ENCODE assay signal across 8 cellular contexts in genomic region chr11:113314389-113315301, GRCh38. TPM values are rescaled to one million over a fixed set of nuclear protein-coding genes. Genes with fewer than 3 reads are reported as not detected.
DNase-seq lines count a peak whose midpoint lies in the region; ATAC-seq and TF ChIP-seq lines count a peak whose summit lies in the region.

A gene with protein sequence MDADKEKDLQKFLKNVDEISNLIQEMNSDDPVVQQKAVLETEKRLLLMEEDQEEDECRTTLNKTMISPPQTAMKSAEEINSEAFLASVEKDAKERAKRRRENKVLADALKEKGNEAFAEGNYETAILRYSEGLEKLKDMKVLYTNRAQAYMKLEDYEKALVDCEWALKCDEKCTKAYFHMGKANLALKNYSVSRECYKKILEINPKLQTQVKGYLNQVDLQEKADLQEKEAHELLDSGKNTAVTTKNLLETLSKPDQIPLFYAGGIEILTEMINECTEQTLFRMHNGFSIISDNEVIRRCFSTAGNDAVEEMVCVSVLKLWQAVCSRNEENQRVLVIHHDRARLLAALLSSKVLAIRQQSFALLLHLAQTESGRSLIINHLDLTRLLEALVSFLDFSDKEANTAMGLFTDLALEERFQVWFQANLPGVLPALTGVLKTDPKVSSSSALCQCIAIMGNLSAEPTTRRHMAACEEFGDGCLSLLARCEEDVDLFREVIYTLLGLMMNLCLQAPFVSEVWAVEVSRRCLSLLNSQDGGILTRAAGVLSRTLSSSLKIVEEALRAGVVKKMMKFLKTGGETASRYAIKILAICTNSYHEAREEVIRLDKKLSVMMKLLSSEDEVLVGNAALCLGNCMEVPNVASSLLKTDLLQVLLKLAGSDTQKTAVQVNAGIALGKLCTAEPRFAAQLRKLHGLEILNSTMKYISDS (plus strand): TSS chr11:113314583. CDS start chr11:113316258, 1,675 bp downstream.

- intact Hi-C loops in lower leg skin (cut with DNase I; ENCODE audit: low total_unique reads), result no loop called here

- peak within 1 kb of the TSS; percentile 57 for H3K4me3 ChIP-seq in lower leg skin (ENCODE audit: low read depth, poor library complexity, severe bottlenecking)

- 21 to 22% methylated on average over 44 to 49 of the region's 64 CpGs for WGBS in lower leg skin, 2 donors

- TF ChIP-seq POLR2A in lower leg skin (IDR thresholded peaks at IDR 0.05), result no peak

- peak; percentile 76 for DNase-seq in A172 (ENCODE audit: low spot score)
- peak; percentile 82 to 86 for DNase-seq in NCI-H524 (lab: John Stamatoyannopoulos, UW)
- peak; percentile 97 for DNase-seq in activated CD4-positive, alpha-beta T cell treated with anti-CD3 and anti-CD28 coated beads, Interleukin-2, amount 50 U/mL, for 48 hours
- DNase-seq in dermis microvascular lymphatic vessel endothelial cell (ENCODE audit: low read depth in 2 of 2), result peak; percentile 58 to 85
- peak; percentile 90 to 98 for DNase-seq in lower leg skin (ENCODE audit: low spot score in 2 of 2)
- DNase-seq in stimulated activated CD4-positive, alpha-beta T cell treated with anti-CD3 and anti-CD28 coated beads, Interleukin-4, amount 100 ng/mL, for 24 hours, result peak; percentile 93

- TF ChIP-seq CTCF in lower leg skin (IDR thresholded peaks at IDR 0.05), result no peak

- ATAC-seq in GM18867 (IDR thresholded peaks at IDR 0.05; ENCODE audit: unreplicated experiment), result peak; percentile 98
- ATAC-seq in HG03103 (IDR thresholded peaks at IDR 0.05; ENCODE audit: low read depth, unreplicated experiment), result peak; percentile 98

RNA-seq across cellular contexts. Expression of the gene that starts here (rescaled TPM):
- total RNA-seq in A172 (2014; rRNA removed; shearing (Covaris generic)), result 6.9 and 9.1 TPM in 2 replicates
- total RNA-seq in dermis microvascular lymphatic vessel endothelial cell, result 2.5 and 5.5 TPM in 2 replicates
- 10 to 100 TPM; 14.5 to 48.2 (median 21.9) TPM for total RNA-seq in lower leg skin

Comparison
In these comparisons a context has a peak if more than half of its experiments do, and no peak if none do; other contexts are left out.
1. Peak in every context shown above with its lines: DNase-seq, ATAC-seq and H3K4me3 ChIP-seq.